In the genomic region with DNA sequence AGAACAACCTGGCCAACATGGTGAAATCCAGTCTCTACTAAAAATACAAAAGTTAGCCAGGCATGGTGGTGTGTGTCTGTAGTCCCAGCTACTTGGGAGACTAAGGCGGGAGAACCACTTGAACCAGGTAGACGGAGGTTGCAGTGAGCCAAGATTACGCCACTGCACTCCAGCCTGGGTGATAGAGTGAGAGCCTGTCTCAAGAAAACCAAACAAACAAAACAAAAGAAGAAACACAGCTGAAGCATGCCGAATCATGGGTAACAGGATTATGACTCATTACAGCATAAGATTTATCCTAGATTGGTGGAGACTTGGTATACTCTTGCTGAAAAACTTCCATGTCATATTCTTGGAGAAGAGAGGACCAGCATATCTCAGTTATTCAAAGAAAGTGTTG, we compare ENCODE assay signal across 13 cellular contexts.
DNase-seq lines count a peak whose midpoint lies in the region; TF ChIP-seq lines count a peak whose summit lies in the region.
"Had no signal": no experiment of that assay in that cellular context is flagged by ENCODE, and none has a peak within 500 bp of the region (broad histone marks: within the 10 kb centered on the region; RNA-seq: fewer than 3 reads in every experiment).

No MANE protein-coding gene starts in this region.

- H3K27ac Mint-ChIP-seq in Calu3 (ENCODE audit: unreplicated experiment) = no peak overlapping the region
- H3K27ac Mint-ChIP-seq in mesothelial cell of epicardium = no peak overlapping the region
- H3K27ac Mint-ChIP-seq: CD8-positive, alpha-beta memory T cell had no signal

- in situ Hi-C loops in astrocyte of the spinal cord (cut with HindIII; ENCODE audit: low sequenced_read_pairs) = no loop called here

- H3K4me3 Mint-ChIP-seq in Calu3 (ENCODE audit: low read depth, unreplicated experiment) (no peak overlapping the region), mesothelial cell of epicardium (no peak overlapping the region)
- H3K4me3 Mint-ChIP-seq: CD8-positive, alpha-beta memory T cell had no signal

- intact Hi-C loops in Calu3 (cut with micrococcal nuclease; ENCODE audit: unreplicated experiment) = no loop called here

- DNase-seq in Calu3 = peak; percentile 10
- DNase-seq in M059J (ENCODE audit: low read depth) = peak; percentile 12
- peak; percentile 35 for DNase-seq in astrocyte of the spinal cord (ENCODE audit: low read depth, low spot score)
- peak; percentile 4 for DNase-seq in non-pigmented ciliary epithelial cell (ENCODE audit: low read depth)
- no peak for DNase-seq in mesothelial cell of epicardium (ENCODE audit: low spot score in 2 of 2, unreplicated experiment in 2 of 2)
- no peak for DNase-seq in putamen (ENCODE audit: low spot score)
- DNase-seq in medulla oblongata (ENCODE audit: extremely low spot score) = no peak
- DNase-seq: CD8-positive, alpha-beta memory T cell; DMS 273 treated with DMSO at 0.1 percent for 48 hours; HCEC 1CT; NCI-H1048; SIG-M5 had no signal

- H3K9me3 Mint-ChIP-seq in Calu3 (ENCODE audit: low read depth, unreplicated experiment) (no peaks in the 10 kb centered on the region), mesothelial cell of epicardium (no peaks in the 10 kb centered on the region)

- CTCF ChIA-PET in Calu3 (lab: Charles Lee) = no interaction called here

- no TSS peak for BruUV-seq in Calu3 (replicated peaks; lab: Mats Ljungman, UMichigan)

- H3K4me3 ChIP-seq in astrocyte of the spinal cord (ENCODE audit: low read depth, low read length) = no peak overlapping the region
- H3K4me3 ChIP-seq: BLaER1 had no signal

- H3K36me3 Mint-ChIP-seq in Calu3 (ENCODE audit: insufficient read depth, unreplicated experiment) = no peaks in the 10 kb centered on the region
- no peaks in the 10 kb centered on the region for H3K36me3 Mint-ChIP-seq in mesothelial cell of epicardium
- H3K36me3 Mint-ChIP-seq: CD8-positive, alpha-beta memory T cell had no signal

- H3K27me3 Mint-ChIP-seq in Calu3 (ENCODE audit: unreplicated experiment) = no peaks in the 10 kb centered on the region
- H3K27me3 Mint-ChIP-seq in mesothelial cell of epicardium (ENCODE audit: low read depth) = no peaks in the 10 kb centered on the region

- peaks cover 9% of the 10 kb centered on the region for H3K4me1 Mint-ChIP-seq in Calu3 (ENCODE audit: low read depth, unreplicated experiment)
- H3K4me1 Mint-ChIP-seq in mesothelial cell of epicardium = no peaks in the 10 kb centered on the region
- H3K4me1 Mint-ChIP-seq: CD8-positive, alpha-beta memory T cell had no signal

- no peak for TF ChIP-seq CTCF in Calu3 (IDR thresholded peaks at IDR 0.05; ENCODE audit: unreplicated experiment)
- no peak for TF ChIP-seq CTCF in astrocyte of the spinal cord (IDR thresholded peaks at IDR 0.05; ENCODE audit: low read depth, low read length)
- TF ChIP-seq CTCF in mesothelial cell of epicardium (IDR thresholded peaks at IDR 0.05; ENCODE audit: unreplicated experiment) = no peak

Comparison
In these comparisons a context has a peak if more than half of its experiments do, and no peak if none do; other contexts are left out.
1. DNase-seq: peak in Calu3 (single experiment), M059J (single experiment), astrocyte of the spinal cord (single experiment) and non-pigmented ciliary epithelial cell (single experiment); none in mesothelial cell of epicardium (0 of 2), putamen (single experiment) and medulla oblongata (single experiment).